In genomic region chr13:40484981-40485380, GRCh38 we compare ENCODE assay signal across 17 cellular contexts.
DNase-seq lines count a peak whose midpoint lies in the region; ATAC-seq, FAIRE-seq and TF ChIP-seq lines count a peak whose summit lies in the region.
"Had no signal": no experiment of that assay in that cellular context is flagged by ENCODE, and none has a peak within 500 bp of the region (broad histone marks: within the 10 kb centered on the region; RNA-seq: fewer than 3 reads in every experiment).

No MANE protein-coding gene starts in this region.

- H3K9me2 ChIP-seq in OCI-LY7 (ENCODE audit: insufficient read depth, low read length): no peaks in the 10 kb centered on the region

- DNase-seq in activated T-cell treated with anti-CD3 and anti-CD28 coated beads, Interleukin-2, amount 50 U/mL, for 72 hours: no peak
- DNase-seq in activated T-cell treated with anti-CD3 and anti-CD28 coated beads for 4 hours: no peak
- DNase-seq in OCI-LY7 (ENCODE audit: low spot score): no peak
- no peak for DNase-seq in activated naive CD8-positive, alpha-beta T cell treated with anti-CD3 and anti-CD28 coated beads, Interleukin-2, amount 50 U/mL, for 24 hours
- no peak for DNase-seq in small intestine
- no peak for DNase-seq in GM12891 (ENCODE audit: insufficient read length, low spot score)
- DNase-seq: amygdala, DMS153, NCI-H187, NCI-H526 treated with DMSO at 0.1 percent for 48 hours, substantia nigra had no signal

- CTCF ChIA-PET in OCI-LY7 (lab: Charles Lee; ENCODE audit: unreplicated experiment): no interaction called here

- POLR2A ChIA-PET in OCI-LY7 (lab: Charles Lee): interaction anchor here (0.6 to 2.7 kb wide), 6 partner anchors 9 to 177 kb away, joined by 3 to 10 read pairs (median 6); no protein-coding TSS in a partner anchor

- peaks cover 69% of the 10 kb centered on the region for H3K4me1 ChIP-seq in OCI-LY7 (ENCODE audit: insufficient read depth, low read length, poor library complexity, severe bottlenecking)
- H3K4me1 ChIP-seq in small intestine (ENCODE audit: control insufficient read depth in 2 of 2, insufficient read depth in 1 of 2, low read depth in 1 of 2, low read length in 1 of 2): no peaks in the 10 kb centered on the region
- H3K4me1 ChIP-seq: HAP-1 had no signal

- intact Hi-C loops in OCI-LY7 (cut with micrococcal nuclease; ENCODE audit: unreplicated experiment): loop anchor here (5.0 kb wide), 1 partner anchor 53 kb away; no protein-coding TSS in a partner anchor

- FAIRE-seq in small intestine (lab: Jason Lieb, UNC) (no peak), GM12891 (lab: Jason Lieb, UNC) (no peak)
- FAIRE-seq: colon, K562 had no signal

- BruUV-seq in OCI-LY7 (replicated peaks; lab: Mats Ljungman, UMichigan): no TSS peak

- H2AFZ ChIP-seq in OCI-LY7 (ENCODE audit: low read length): peak overlapping the region; percentile 67; the same call in 1 of the 2 replicates

- peaks cover 3 to 6% of the 10 kb centered on the region in 2 donors for H3K9me3 Mint-ChIP-seq in activated T-cell treated with anti-CD3 and anti-CD28 coated beads, Interleukin-2, amount 50 U/mL, for 72 hours
- H3K9me3 Mint-ChIP-seq in activated naive CD8-positive, alpha-beta T cell treated with anti-CD3 and anti-CD28 coated beads, Interleukin-2, amount 50 U/mL, for 24 hours: peaks cover 10% of the 10 kb centered on the region

- no peak for ATAC-seq in activated T-cell treated with anti-CD3 and anti-CD28 coated beads, Interleukin-2, amount 50 U/mL, for 72 hours (replicated peaks in 1 of 2)
- ATAC-seq in activated naive CD8-positive, alpha-beta T cell treated with anti-CD3 and anti-CD28 coated beads, Interleukin-2, amount 50 U/mL, for 24 hours: no peak
- ATAC-seq in GM19324 (IDR thresholded peaks at IDR 0.05; ENCODE audit: low FRiP score, unreplicated experiment) (no peak), GM21528 (IDR thresholded peaks at IDR 0.05; ENCODE audit: low FRiP score, unreplicated experiment) (no peak)
- ATAC-seq: K562 had no signal

- H3K4me3 Mint-ChIP-seq in activated T-cell treated with anti-CD3 and anti-CD28 coated beads, Interleukin-2, amount 50 U/mL, for 72 hours: peak overlapping the region; percentile 61 to 69
- H3K4me3 Mint-ChIP-seq in activated naive CD8-positive, alpha-beta T cell treated with anti-CD3 and anti-CD28 coated beads, Interleukin-2, amount 50 U/mL, for 24 hours: peak overlapping the region; percentile 45

- peaks cover 6 to 15% of the 10 kb centered on the region in 2 donors for H3K36me3 Mint-ChIP-seq in activated T-cell treated with anti-CD3 and anti-CD28 coated beads, Interleukin-2, amount 50 U/mL, for 72 hours (ENCODE audit: insufficient read depth in 2 of 2)
- H3K36me3 Mint-ChIP-seq in activated naive CD8-positive, alpha-beta T cell treated with anti-CD3 and anti-CD28 coated beads, Interleukin-2, amount 50 U/mL, for 24 hours (ENCODE audit: low read depth): no peaks in the 10 kb centered on the region

- H3K9me3 ChIP-seq in OCI-LY7 (ENCODE audit: low read length) (peaks cover 10% of the 10 kb centered on the region; the same call in 1 of the 2 replicates), small intestine (ENCODE audit: control insufficient read depth, low read depth) (no peaks in the 10 kb centered on the region)
- H3K9me3 ChIP-seq: esophagus muscularis mucosa, HAP-1 had no signal

- H4K20me1 ChIP-seq in OCI-LY7 (ENCODE audit: insufficient read depth, low read length): no peaks in the 10 kb centered on the region

- H3K27ac ChIP-seq in OCI-LY7 (ENCODE audit: low read depth, low read length, poor library complexity, severe bottlenecking) (peak overlapping the region; percentile 42), small intestine (ENCODE audit: low read depth in 1 of 2, low read length in 1 of 2) (peak overlapping the region; percentile 22 to 76)
- H3K27ac ChIP-seq: esophagus muscularis mucosa had no signal

- peak overlapping the region; percentile 11 for H3K4me3 ChIP-seq in OCI-LY7 (ENCODE audit: low read depth, low read length, poor library complexity, severe bottlenecking)
- no peak overlapping the region for H3K4me3 ChIP-seq in small intestine (ENCODE audit: low read depth in 1 of 2, low read length in 2 of 2)
- H3K4me3 ChIP-seq: esophagus muscularis mucosa, HAP-1, K562 had no signal

- 84 to 88% (median 85%) methylated on average over 7 of the region's 7 CpGs for WGBS in small intestine, 3 donors

- TF ChIP-seq CTCF in OCI-LY7 (conservative IDR thresholded peaks at IDR 0.05; ENCODE audit: low read length): no peak

- no peaks in the 10 kb centered on the region for H3K27me3 ChIP-seq in small intestine (ENCODE audit: control insufficient read depth in 2 of 2, insufficient read depth in 2 of 2, low read length in 2 of 2)
- H3K27me3 ChIP-seq: esophagus muscularis mucosa had no signal

- H3K36me3 ChIP-seq in OCI-LY7 (ENCODE audit: insufficient read depth, low read length) (peaks cover 9% of the 10 kb centered on the region), small intestine (ENCODE audit: control insufficient read depth in 2 of 2, insufficient read depth in 2 of 2, low read length in 2 of 2) (no peaks in the 10 kb centered on the region)
- H3K36me3 ChIP-seq: esophagus muscularis mucosa, HAP-1 had no signal

- peaks cover 13% of the 10 kb centered on the region; the same call in 1 of the 2 replicates for H3K79me2 ChIP-seq in OCI-LY7 (ENCODE audit: insufficient read depth, low read depth, low read length)

- H3K4me1 Mint-ChIP-seq in activated T-cell treated with anti-CD3 and anti-CD28 coated beads, Interleukin-2, amount 50 U/mL, for 72 hours (ENCODE audit: low read depth): peaks cover 88% of the 10 kb centered on the region
- H3K4me1 Mint-ChIP-seq in activated naive CD8-positive, alpha-beta T cell treated with anti-CD3 and anti-CD28 coated beads, Interleukin-2, amount 50 U/mL, for 24 hours: peaks cover 89% of the 10 kb centered on the region

- H3K27ac Mint-ChIP-seq in activated T-cell treated with anti-CD3 and anti-CD28 coated beads, Interleukin-2, amount 50 U/mL, for 72 hours: peak overlapping the region; percentile 36
- H3K27ac Mint-ChIP-seq in activated naive CD8-positive, alpha-beta T cell treated with anti-CD3 and anti-CD28 coated beads, Interleukin-2, amount 50 U/mL, for 24 hours: peak overlapping the region; percentile 71

- no peaks in the 10 kb centered on the region for H3K27me3 Mint-ChIP-seq in activated T-cell treated with anti-CD3 and anti-CD28 coated beads, Interleukin-2, amount 50 U/mL, for 72 hours (ENCODE audit: low read depth)
- no peaks in the 10 kb centered on the region for H3K27me3 Mint-ChIP-seq in activated naive CD8-positive, alpha-beta T cell treated with anti-CD3 and anti-CD28 coated beads, Interleukin-2, amount 50 U/mL, for 24 hours

- H3K4me2 ChIP-seq in OCI-LY7 (ENCODE audit: low read length): peak overlapping the region; percentile 84

- no peak for TF ChIP-seq POLR2A in GM12891 (IDR thresholded peaks at IDR 0.05; ENCODE audit: low read depth, low read length)

TF ChIP-seq in GM12891, 5 proteins besides CTCF, POLR2A, EP300 and RAD21:
- no peak for TF ChIP-seq PAX5 (IDR thresholded peaks at IDR 0.05; ENCODE audit: insufficient read depth, low read length, severe bottlenecking)
- no peak for TF ChIP-seq SPI1 (IDR thresholded peaks at IDR 0.05; ENCODE audit: low read depth, low read length)
- TF ChIP-seq TAF1 (IDR thresholded peaks at IDR 0.05; ENCODE audit: low read depth, low read length): no peak
- no peak for TF ChIP-seq POU2F2 (IDR thresholded peaks at IDR 0.05; ENCODE audit: low read depth, low read length)
- TF ChIP-seq POLR2AphosphoS5 (IDR thresholded peaks at IDR 0.05; ENCODE audit: low read depth, low read length): no peak
